In the genomic region with DNA sequence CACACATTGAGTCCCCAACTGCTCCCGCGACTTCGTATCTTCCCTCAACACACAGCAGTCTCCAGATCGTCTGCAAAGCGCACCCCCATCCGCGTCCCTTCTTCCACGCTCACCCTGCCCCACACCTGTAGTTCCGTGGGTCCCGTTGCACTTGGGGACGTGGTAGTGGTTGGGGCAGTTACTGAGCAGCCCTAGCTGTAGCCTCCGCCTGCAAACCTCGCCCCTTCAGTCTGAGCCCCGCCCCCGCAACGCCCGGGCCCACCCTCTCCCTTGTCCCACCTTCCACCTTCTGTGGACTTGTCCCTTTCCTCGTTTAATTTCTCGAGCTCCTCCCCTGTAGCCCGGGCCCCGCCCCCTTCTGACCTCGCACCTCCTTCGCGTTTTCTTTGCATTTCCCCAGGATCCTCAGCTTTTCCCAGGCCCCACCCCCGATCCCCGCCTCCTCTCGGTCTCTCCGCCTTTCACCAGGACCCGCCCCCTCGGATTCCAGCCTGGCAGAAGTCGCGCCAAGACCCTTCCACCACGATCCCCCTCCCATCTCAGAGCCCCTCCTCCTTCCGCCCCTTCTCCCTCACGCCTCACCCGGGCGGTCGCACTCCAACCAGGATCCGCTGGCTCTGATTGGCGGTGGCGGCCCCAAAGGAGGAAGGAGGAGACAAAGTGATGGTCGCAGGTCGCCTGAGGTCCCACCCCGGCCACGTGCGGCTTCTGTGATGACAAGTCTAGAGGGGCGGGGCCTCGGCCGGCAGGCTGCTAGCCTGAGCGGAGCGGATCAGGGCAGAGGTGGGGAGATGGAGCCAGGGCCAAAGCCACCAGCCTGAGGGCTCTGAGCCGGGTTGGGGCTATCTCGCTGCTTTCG, we compare ENCODE assay signal across 8 cellular contexts. TPM values are rescaled to one million over a fixed set of nuclear protein-coding genes. Genes with fewer than 3 reads are reported as not detected.
DNase-seq lines count a peak whose midpoint lies in the region; ATAC-seq and TF ChIP-seq lines count a peak whose summit lies in the region.

Gene ATOSB, minus strand, starts transcription at position 183 of the 859 bp plus-strand sequence. CDS start 7,588 bp downstream, outside the sequence.

- TF ChIP-seq CTCF in GM13976 (IDR thresholded peaks at IDR 0.05; ENCODE audit: borderline replicate concordance, control extremely low read depth, extremely low read depth, insufficient read depth, missing control alignments) (no peak), progenitor cell of endocrine pancreas (IDR thresholded peaks at IDR 0.05; ENCODE audit: unreplicated experiment) (no peak)

- intact Hi-C loops in T-helper 1 cell treated with Interleukin-12 subunit alpha and Interleukin-12 subunit beta and Interleukin-4 antibody, amounts not matched to agents 30 ng/mL and 1 ng/mL, for 36 hours (cut with micrococcal nuclease): loop anchor here (1.0 to 5.0 kb wide), 20 partner anchors 13 to 1285 kb away; partner anchors contain the start of genes CCDC107, CREB3, DNAI1 and DNAJB5
- intact Hi-C loops in left cardiac atrium (cut with DNase I): loop anchor here (2.0 to 10.0 kb wide), 5 partner anchors 47 to 489 kb away; partner anchors contain the start of genes TESK1 (in 1 of the 2) and UNC13B (in 1 of the 2)

- H3K27ac Mint-ChIP-seq in progenitor cell of endocrine pancreas: peak within 1 kb of the TSS; percentile 96

- H3K4me1 Mint-ChIP-seq in progenitor cell of endocrine pancreas (ENCODE audit: low read depth): peaks cover 36% of the 10 kb centered on the region

- ATAC-seq in HG02870 (IDR thresholded peaks at IDR 0.05; ENCODE audit: unreplicated experiment): peak; percentile 48
- ATAC-seq in left cardiac atrium: peak; percentile 72 to 74

- in situ Hi-C loops in GM13976 (cut with MboI; ENCODE audit: low sequenced_read_pairs, unreplicated experiment): loop anchor here (5.0 kb wide), 1 partner anchor 361 kb away; no protein-coding TSS in a partner anchor

- no peaks in the 10 kb centered on the region for H3K36me3 Mint-ChIP-seq in progenitor cell of endocrine pancreas (ENCODE audit: insufficient read depth)

- DNase-seq in GM13976 (ENCODE audit: low spot score) (peak; percentile 94), NCI-H146 treated with DMSO at 0.1 percent for 48 hours (lab: John Stamatoyannopoulos, UW; ENCODE audit: unreplicated experiment) (peak; percentile 97), amniotic stem cell (lab: John Stamatoyannopoulos, UW) (peak; percentile 97), left cardiac atrium (peak; percentile 97), progenitor cell of endocrine pancreas (ENCODE audit: low spot score, unreplicated experiment) (peak; percentile 97), ureter (ENCODE audit: low spot score) (peak; percentile 98)

- H3K4me3 Mint-ChIP-seq in progenitor cell of endocrine pancreas (ENCODE audit: low read depth): peak within 1 kb of the TSS; percentile 89

- no peaks in the 10 kb centered on the region for H3K9me3 Mint-ChIP-seq in progenitor cell of endocrine pancreas (ENCODE audit: low read depth)

- H3K27me3 Mint-ChIP-seq in progenitor cell of endocrine pancreas: no peaks in the 10 kb centered on the region

RNA-seq across cellular contexts. Expression of gene ATOSB, which starts in this region (rescaled TPM):
- total RNA-seq in T-helper 1 cell treated with Interleukin-12 subunit alpha and Interleukin-12 subunit beta and Interleukin-4 antibody, amounts not matched to agents 30 ng/mL and 1 ng/mL, for 36 hours: 15.8 and 16.2 TPM in 2 replicates
- 10 to 100 TPM; 13.6 to 17.9 TPM for total RNA-seq in left cardiac atrium
- total RNA-seq in progenitor cell of endocrine pancreas: 17.7 and 19.4 TPM in 2 replicates
- 11.5 TPM for total RNA-seq in ureter

Comparison
In these comparisons a context has a peak if more than half of its experiments do, and no peak if none do; other contexts are left out.
1. Peak in every context shown above with its lines: DNase-seq and ATAC-seq.